In genomic region chr6:143564484-143565017, GRCh38 we compare ENCODE assay signal across 1 cellular context.
TF ChIP-seq lines count a peak whose summit lies in the region.

No MANE protein-coding gene starts in this region.

TF ChIP-seq in K562, 482 proteins besides CTCF, POLR2A, EP300 and RAD21 (continues in another document):
- TF ChIP-seq HBP1 (CRISPR knock-in tag; IDR thresholded peaks at IDR 0.05): no peak
- TF ChIP-seq CREB3 (tag; conservative IDR thresholded peaks at IDR 0.05; ENCODE audit: low read depth): no peak
- TF ChIP-seq CHD7 (IDR thresholded peaks at IDR 0.05; ENCODE audit: low read depth, low read length): no peak
- no peak for TF ChIP-seq ADNP (tag; IDR thresholded peaks at IDR 0.05)
- TF ChIP-seq MAFG (tag; conservative IDR thresholded peaks at IDR 0.05): peak; percentile 60
- TF ChIP-seq UBTF (IDR thresholded peaks at IDR 0.05; ENCODE audit: borderline replicate concordance in 1 of 2, low read depth in 2 of 2, low read length in 2 of 2): no peak
- TF ChIP-seq ETS1 (conservative IDR thresholded peaks at IDR 0.05; ENCODE audit: control insufficient read depth, low read depth, low read length): no peak
- TF ChIP-seq CGGBP1 (CRISPR knock-in tag; IDR thresholded peaks at IDR 0.05): no peak
- TF ChIP-seq LEF1 (IDR thresholded peaks at IDR 0.05): no peak
- no peak for TF ChIP-seq ID3 (CRISPR knock-in tag; IDR thresholded peaks at IDR 0.05)
- no peak for TF ChIP-seq ID3 (tag; IDR thresholded peaks at IDR 0.05)
- TF ChIP-seq ELF2 (CRISPR knock-in tag; IDR thresholded peaks at IDR 0.05): no peak
- no peak for TF ChIP-seq SMARCA4 (IDR thresholded peaks at IDR 0.05)
- no peak for TF ChIP-seq HCFC1 (IDR thresholded peaks at IDR 0.05; ENCODE audit: low read depth, low read length)
- peak; percentile 83 for TF ChIP-seq ZNF316 (IDR thresholded peaks at IDR 0.05)
- TF ChIP-seq MTA3 (IDR thresholded peaks at IDR 0.05; ENCODE audit: borderline replicate concordance): no peak
- no peak for TF ChIP-seq ZBTB49 (CRISPR knock-in tag; IDR thresholded peaks at IDR 0.05; ENCODE audit: borderline replicate concordance)
- TF ChIP-seq MAFF (IDR thresholded peaks at IDR 0.05; ENCODE audit: low read length): peak; percentile 72
- no peak for TF ChIP-seq ZNF668 (CRISPR knock-in tag; IDR thresholded peaks at IDR 0.05)
- TF ChIP-seq POU5F1 (IDR thresholded peaks at IDR 0.05; ENCODE audit: borderline replicate concordance, low read depth, low read length, partially characterized antibody): no peak
- peak; percentile 70 for TF ChIP-seq MAFK (IDR thresholded peaks at IDR 0.05; ENCODE audit: low read length)
- no peak for TF ChIP-seq ZNF436 (CRISPR knock-in tag; IDR thresholded peaks at IDR 0.05)
- no peak for TF ChIP-seq KLF10 (CRISPR knock-in tag; IDR thresholded peaks at IDR 0.05)
- no peak for TF ChIP-seq TEAD4 (IDR thresholded peaks at IDR 0.05; ENCODE audit: low read length)
- no peak for TF ChIP-seq TEAD4 (CRISPR knock-in tag; IDR thresholded peaks at IDR 0.05; ENCODE audit: borderline replicate concordance)
- TF ChIP-seq DNMT1 (IDR thresholded peaks at IDR 0.05): no peak
- TF ChIP-seq AFF1 (IDR thresholded peaks at IDR 0.05; ENCODE audit: low read depth in 1 of 2, partially characterized antibody in 2 of 2): no peak
- TF ChIP-seq ZNF696 (CRISPR knock-in tag; conservative IDR thresholded peaks at IDR 0.05): no peak
- TF ChIP-seq POLR3A (IDR thresholded peaks at IDR 0.05; ENCODE audit: borderline replicate concordance, extremely low read depth, insufficient read depth, insufficient read length): no peak
- no peak for TF ChIP-seq MCM3 (IDR thresholded peaks at IDR 0.05)
